Comparison of ENCODE assay signal across 3 cellular contexts in the genomic region with DNA sequence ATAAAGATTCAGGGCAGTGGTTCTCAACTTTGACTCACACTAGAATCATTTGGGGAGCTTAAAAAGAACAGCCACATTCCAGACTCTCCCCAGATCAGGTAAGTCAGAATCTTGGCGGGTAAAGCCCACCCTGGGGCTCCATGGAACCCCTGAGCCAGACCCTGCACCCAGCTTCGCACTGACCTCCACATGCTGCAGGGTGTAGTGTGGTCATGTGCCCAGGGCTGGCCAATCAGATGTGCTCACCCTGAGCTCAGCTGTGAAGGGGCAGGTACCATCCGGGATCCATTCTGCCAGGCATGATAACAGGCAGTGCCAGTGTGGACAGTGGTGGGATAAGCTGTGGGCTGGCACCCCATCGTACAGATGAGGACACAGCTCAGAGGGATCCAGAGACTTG.
TF ChIP-seq lines count a peak whose summit lies in the region.

No MANE protein-coding gene starts in this region.

TF ChIP-seq in A549, 52 proteins besides CTCF, POLR2A, EP300 and RAD21:
- TF ChIP-seq MAX (IDR thresholded peaks at IDR 0.05) = peak; percentile 38; the same call in 1 of the 2 replicates
- TF ChIP-seq, protein P1, sequence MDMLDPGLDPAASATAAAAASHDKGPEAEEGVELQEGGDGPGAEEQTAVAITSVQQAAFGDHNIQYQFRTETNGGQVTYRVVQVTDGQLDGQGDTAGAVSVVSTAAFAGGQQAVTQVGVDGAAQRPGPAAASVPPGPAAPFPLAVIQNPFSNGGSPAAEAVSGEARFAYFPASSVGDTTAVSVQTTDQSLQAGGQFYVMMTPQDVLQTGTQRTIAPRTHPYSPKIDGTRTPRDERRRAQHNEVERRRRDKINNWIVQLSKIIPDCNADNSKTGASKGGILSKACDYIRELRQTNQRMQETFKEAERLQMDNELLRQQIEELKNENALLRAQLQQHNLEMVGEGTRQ (IDR thresholded peaks at IDR 0.05) = peak; percentile 63; the same call in 1 of the 2 replicates
- TF ChIP-seq RNF2 (IDR thresholded peaks at IDR 0.05; ENCODE audit: borderline replicate concordance, low read depth) = no peak

TF ChIP-seq in HEK293T, 16 proteins besides CTCF, POLR2A, EP300 and RAD21:
- TF ChIP-seq HDGF (IDR thresholded peaks at IDR 0.05; ENCODE audit: borderline replicate concordance) (no peak), FOXM1 (IDR thresholded peaks at IDR 0.05; ENCODE audit: borderline replicate concordance) (no peak), SP1 (IDR thresholded peaks at IDR 0.05) (no peak), L3MBTL2 (conservative IDR thresholded peaks at IDR 0.05) (peak; percentile 67)

TF ChIP-seq in K562, 482 proteins besides CTCF, POLR2A, EP300 and RAD21:
- TF ChIP-seq, protein P2, sequence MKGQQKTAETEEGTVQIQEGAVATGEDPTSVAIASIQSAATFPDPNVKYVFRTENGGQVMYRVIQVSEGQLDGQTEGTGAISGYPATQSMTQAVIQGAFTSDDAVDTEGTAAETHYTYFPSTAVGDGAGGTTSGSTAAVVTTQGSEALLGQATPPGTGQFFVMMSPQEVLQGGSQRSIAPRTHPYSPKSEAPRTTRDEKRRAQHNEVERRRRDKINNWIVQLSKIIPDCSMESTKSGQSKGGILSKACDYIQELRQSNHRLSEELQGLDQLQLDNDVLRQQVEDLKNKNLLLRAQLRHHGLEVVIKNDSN (CRISPR knock-in tag; IDR thresholded peaks at IDR 0.05) = peak; percentile 87
- TF ChIP-seq NEUROD1 (IDR thresholded peaks at IDR 0.05; ENCODE audit: borderline replicate concordance, low read depth, low read length, partially characterized antibody) (no peak), RAD51 (IDR thresholded peaks at IDR 0.05; ENCODE audit: borderline replicate concordance, low read depth) (peak; percentile 50), L3MBTL2 (IDR thresholded peaks at IDR 0.05) (peak; percentile 91), HOXB6 (CRISPR knock-in tag; IDR thresholded peaks at IDR 0.05; ENCODE audit: borderline replicate concordance) (no peak)
- TF ChIP-seq, protein P1 (CRISPR knock-in tag; IDR thresholded peaks at IDR 0.05) = peak; percentile 81
- TF ChIP-seq, protein P3, sequence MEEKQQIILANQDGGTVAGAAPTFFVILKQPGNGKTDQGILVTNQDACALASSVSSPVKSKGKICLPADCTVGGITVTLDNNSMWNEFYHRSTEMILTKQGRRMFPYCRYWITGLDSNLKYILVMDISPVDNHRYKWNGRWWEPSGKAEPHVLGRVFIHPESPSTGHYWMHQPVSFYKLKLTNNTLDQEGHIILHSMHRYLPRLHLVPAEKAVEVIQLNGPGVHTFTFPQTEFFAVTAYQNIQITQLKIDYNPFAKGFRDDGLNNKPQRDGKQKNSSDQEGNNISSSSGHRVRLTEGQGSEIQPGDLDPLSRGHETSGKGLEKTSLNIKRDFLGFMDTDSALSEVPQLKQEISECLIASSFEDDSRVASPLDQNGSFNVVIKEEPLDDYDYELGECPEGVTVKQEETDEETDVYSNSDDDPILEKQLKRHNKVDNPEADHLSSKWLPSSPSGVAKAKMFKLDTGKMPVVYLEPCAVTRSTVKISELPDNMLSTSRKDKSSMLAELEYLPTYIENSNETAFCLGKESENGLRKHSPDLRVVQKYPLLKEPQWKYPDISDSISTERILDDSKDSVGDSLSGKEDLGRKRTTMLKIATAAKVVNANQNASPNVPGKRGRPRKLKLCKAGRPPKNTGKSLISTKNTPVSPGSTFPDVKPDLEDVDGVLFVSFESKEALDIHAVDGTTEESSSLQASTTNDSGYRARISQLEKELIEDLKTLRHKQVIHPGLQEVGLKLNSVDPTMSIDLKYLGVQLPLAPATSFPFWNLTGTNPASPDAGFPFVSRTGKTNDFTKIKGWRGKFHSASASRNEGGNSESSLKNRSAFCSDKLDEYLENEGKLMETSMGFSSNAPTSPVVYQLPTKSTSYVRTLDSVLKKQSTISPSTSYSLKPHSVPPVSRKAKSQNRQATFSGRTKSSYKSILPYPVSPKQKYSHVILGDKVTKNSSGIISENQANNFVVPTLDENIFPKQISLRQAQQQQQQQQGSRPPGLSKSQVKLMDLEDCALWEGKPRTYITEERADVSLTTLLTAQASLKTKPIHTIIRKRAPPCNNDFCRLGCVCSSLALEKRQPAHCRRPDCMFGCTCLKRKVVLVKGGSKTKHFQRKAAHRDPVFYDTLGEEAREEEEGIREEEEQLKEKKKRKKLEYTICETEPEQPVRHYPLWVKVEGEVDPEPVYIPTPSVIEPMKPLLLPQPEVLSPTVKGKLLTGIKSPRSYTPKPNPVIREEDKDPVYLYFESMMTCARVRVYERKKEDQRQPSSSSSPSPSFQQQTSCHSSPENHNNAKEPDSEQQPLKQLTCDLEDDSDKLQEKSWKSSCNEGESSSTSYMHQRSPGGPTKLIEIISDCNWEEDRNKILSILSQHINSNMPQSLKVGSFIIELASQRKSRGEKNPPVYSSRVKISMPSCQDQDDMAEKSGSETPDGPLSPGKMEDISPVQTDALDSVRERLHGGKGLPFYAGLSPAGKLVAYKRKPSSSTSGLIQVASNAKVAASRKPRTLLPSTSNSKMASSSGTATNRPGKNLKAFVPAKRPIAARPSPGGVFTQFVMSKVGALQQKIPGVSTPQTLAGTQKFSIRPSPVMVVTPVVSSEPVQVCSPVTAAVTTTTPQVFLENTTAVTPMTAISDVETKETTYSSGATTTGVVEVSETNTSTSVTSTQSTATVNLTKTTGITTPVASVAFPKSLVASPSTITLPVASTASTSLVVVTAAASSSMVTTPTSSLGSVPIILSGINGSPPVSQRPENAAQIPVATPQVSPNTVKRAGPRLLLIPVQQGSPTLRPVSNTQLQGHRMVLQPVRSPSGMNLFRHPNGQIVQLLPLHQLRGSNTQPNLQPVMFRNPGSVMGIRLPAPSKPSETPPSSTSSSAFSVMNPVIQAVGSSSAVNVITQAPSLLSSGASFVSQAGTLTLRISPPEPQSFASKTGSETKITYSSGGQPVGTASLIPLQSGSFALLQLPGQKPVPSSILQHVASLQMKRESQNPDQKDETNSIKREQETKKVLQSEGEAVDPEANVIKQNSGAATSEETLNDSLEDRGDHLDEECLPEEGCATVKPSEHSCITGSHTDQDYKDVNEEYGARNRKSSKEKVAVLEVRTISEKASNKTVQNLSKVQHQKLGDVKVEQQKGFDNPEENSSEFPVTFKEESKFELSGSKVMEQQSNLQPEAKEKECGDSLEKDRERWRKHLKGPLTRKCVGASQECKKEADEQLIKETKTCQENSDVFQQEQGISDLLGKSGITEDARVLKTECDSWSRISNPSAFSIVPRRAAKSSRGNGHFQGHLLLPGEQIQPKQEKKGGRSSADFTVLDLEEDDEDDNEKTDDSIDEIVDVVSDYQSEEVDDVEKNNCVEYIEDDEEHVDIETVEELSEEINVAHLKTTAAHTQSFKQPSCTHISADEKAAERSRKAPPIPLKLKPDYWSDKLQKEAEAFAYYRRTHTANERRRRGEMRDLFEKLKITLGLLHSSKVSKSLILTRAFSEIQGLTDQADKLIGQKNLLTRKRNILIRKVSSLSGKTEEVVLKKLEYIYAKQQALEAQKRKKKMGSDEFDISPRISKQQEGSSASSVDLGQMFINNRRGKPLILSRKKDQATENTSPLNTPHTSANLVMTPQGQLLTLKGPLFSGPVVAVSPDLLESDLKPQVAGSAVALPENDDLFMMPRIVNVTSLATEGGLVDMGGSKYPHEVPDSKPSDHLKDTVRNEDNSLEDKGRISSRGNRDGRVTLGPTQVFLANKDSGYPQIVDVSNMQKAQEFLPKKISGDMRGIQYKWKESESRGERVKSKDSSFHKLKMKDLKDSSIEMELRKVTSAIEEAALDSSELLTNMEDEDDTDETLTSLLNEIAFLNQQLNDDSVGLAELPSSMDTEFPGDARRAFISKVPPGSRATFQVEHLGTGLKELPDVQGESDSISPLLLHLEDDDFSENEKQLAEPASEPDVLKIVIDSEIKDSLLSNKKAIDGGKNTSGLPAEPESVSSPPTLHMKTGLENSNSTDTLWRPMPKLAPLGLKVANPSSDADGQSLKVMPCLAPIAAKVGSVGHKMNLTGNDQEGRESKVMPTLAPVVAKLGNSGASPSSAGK (IDR thresholded peaks at IDR 0.05) = peak; percentile 69
- TF ChIP-seq, protein P4, sequence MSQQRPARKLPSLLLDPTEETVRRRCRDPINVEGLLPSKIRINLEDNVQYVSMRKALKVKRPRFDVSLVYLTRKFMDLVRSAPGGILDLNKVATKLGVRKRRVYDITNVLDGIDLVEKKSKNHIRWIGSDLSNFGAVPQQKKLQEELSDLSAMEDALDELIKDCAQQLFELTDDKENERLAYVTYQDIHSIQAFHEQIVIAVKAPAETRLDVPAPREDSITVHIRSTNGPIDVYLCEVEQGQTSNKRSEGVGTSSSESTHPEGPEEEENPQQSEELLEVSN (IDR thresholded peaks at IDR 0.05; ENCODE audit: borderline replicate concordance in 1 of 2, extremely low read depth in 1 of 2, insufficient read depth in 1 of 2, insufficient read length in 1 of 2, low read depth in 1 of 2, low read length in 1 of 2, poor library complexity in 1 of 2, severe bottlenecking in 1 of 2) = peak in 1 of 2 experiments; percentile 53
